8 cellular contexts compared by ENCODE assay signal in the genomic region with DNA sequence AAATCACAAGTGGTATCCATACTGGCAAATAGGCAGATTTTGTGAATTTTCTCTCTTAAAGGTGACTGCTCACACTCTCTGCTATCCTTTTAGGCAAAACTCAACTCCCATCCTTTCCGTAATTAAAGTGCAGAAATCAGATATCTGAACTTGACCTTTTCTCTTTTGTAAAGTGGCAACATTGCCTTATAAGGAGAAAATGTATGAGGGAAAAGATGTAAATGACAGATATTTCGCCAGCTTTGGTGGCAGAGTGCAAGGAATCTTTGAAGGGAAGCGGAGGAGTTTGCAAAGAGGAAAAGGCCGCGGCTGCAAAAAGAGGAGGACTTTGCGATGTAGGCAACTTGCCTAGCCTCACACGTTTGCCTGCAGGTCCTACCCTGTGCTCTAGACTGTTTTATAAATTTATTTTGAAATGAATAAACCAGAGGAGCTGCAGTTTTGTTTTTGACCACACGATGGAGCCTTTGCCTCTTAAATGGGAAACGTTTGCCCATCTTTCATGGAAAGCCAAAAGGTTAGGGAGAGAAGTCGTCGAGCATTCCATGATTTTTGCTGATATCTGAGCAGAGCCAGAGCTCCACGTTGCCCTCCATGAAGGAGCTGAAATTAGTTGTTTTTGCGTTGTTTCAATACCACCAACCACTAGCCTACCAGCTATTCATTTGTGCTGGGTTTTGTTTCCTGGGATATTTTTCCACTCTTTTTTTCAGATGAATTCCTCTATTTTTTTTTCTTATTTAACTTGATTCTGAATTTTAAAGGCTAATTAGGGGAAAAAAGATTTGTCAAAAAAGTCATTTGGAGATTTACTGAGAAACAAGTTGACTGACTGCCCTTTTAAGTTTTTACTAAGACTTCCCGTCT.
A peak's percentile ranks its signal among the peaks of the same experiment; 100 is the strongest.
DNase-seq lines count a peak whose midpoint lies in the region; ATAC-seq and TF ChIP-seq lines count a peak whose summit lies in the region.

No MANE protein-coding gene starts in this region.

- in situ Hi-C loops in brain microvascular endothelial cell (cut with HindIII; ENCODE audit: low pct_ligation_motif_present, low sequenced_read_pairs): no loop called here

- no peaks in the 10 kb centered on the region for H3K9me3 Mint-ChIP-seq in HFFc6
- no peaks in the 10 kb centered on the region for H3K9me3 Mint-ChIP-seq in stimulated activated naive B cell treated with anti-CD40 and anti-IgM and Interleukin-4, amounts not matched to agents 10 μg/mL and 1 μg/mL and 100 μg/mL, for 72 hours

- no peaks in the 10 kb centered on the region for H3K36me3 Mint-ChIP-seq in HFFc6 (ENCODE audit: low read depth)
- H3K36me3 Mint-ChIP-seq in stimulated activated naive B cell treated with anti-CD40 and anti-IgM and Interleukin-4, amounts not matched to agents 10 μg/mL and 1 μg/mL and 100 μg/mL, for 72 hours: no peaks in the 10 kb centered on the region

- H3K4me3 ChIP-seq in brain microvascular endothelial cell (ENCODE audit: low read depth, low read length): no peak overlapping the region
- no peak overlapping the region for H3K4me3 ChIP-seq in left lung

- ATAC-seq in left lung: peak; percentile 50
- no peak for ATAC-seq in stimulated activated naive B cell treated with anti-CD40 and anti-IgM and Interleukin-4, amounts not matched to agents 10 μg/mL and 1 μg/mL and 100 μg/mL, for 72 hours (replicated peaks)
- ATAC-seq in GM19351 (IDR thresholded peaks at IDR 0.05; ENCODE audit: unreplicated experiment): no peak
- no peak for ATAC-seq in GM21717 (IDR thresholded peaks at IDR 0.05; ENCODE audit: unreplicated experiment)

- H3K36me3 ChIP-seq in brain microvascular endothelial cell (replicated peaks): no peaks in the 10 kb centered on the region
- H3K36me3 ChIP-seq in left lung: no peaks in the 10 kb centered on the region

- peaks cover 5% of the 10 kb centered on the region; the same call in 1 of the 2 replicates for H3K27me3 Mint-ChIP-seq in HFFc6 (ENCODE audit: insufficient read depth)
- peaks cover 43 to 47% of the 10 kb centered on the region in 2 donors for H3K27me3 Mint-ChIP-seq in stimulated activated naive B cell treated with anti-CD40 and anti-IgM and Interleukin-4, amounts not matched to agents 10 μg/mL and 1 μg/mL and 100 μg/mL, for 72 hours

- TF ChIP-seq CTCF in HFFc6 (IDR thresholded peaks at IDR 0.05) (peak; percentile 91), brain microvascular endothelial cell (IDR thresholded peaks at IDR 0.05; ENCODE audit: low read depth, low read length, missing control alignments) (peak; percentile 83), left lung (IDR thresholded peaks at IDR 0.05) (peak; percentile 33 to 76)

- no peaks in the 10 kb centered on the region for H3K9me3 ChIP-seq in left lung

- H3K27ac ChIP-seq in brain microvascular endothelial cell (no peak overlapping the region), left lung (no peak overlapping the region)

- DNase-seq in DMS 273 treated with DMSO at 0.1 percent for 48 hours (lab: John Stamatoyannopoulos, UW) (peak; percentile 14), HFFc6 (peak; percentile 29), NCI-H524 treated with DMSO at 0.1 percent for 48 hours (lab: John Stamatoyannopoulos, UW) (peak; percentile 13), brain microvascular endothelial cell (peak; percentile 52), left lung (no peak)
- no peak for DNase-seq in stimulated activated naive B cell treated with anti-CD40 and anti-IgM and Interleukin-4, amounts not matched to agents 10 μg/mL and 1 μg/mL and 100 μg/mL, for 72 hours

- intact Hi-C loops in left lung (cut with DNase I): no loop called here

- H3K27ac Mint-ChIP-seq in HFFc6: no peak overlapping the region
- no peak overlapping the region for H3K27ac Mint-ChIP-seq in stimulated activated naive B cell treated with anti-CD40 and anti-IgM and Interleukin-4, amounts not matched to agents 10 μg/mL and 1 μg/mL and 100 μg/mL, for 72 hours

- H3K4me1 Mint-ChIP-seq in HFFc6 (ENCODE audit: low read depth): peaks cover 20% of the 10 kb centered on the region
- H3K4me1 Mint-ChIP-seq in stimulated activated naive B cell treated with anti-CD40 and anti-IgM and Interleukin-4, amounts not matched to agents 10 μg/mL and 1 μg/mL and 100 μg/mL, for 72 hours: no peaks in the 10 kb centered on the region

- H3K4me3 Mint-ChIP-seq in HFFc6: no peak overlapping the region
- no peak overlapping the region for H3K4me3 Mint-ChIP-seq in stimulated activated naive B cell treated with anti-CD40 and anti-IgM and Interleukin-4, amounts not matched to agents 10 μg/mL and 1 μg/mL and 100 μg/mL, for 72 hours

- peaks cover 3% of the 10 kb centered on the region for H3K27me3 ChIP-seq in brain microvascular endothelial cell (replicated peaks)
- H3K27me3 ChIP-seq in left lung: peaks cover 7 to 45% of the 10 kb centered on the region in 2 donors

- H3K4me1 ChIP-seq in left lung: no peaks in the 10 kb centered on the region

Comparison
In these comparisons a context has a peak if more than half of its experiments do, and no peak if none do; other contexts are left out.
1. DNase-seq: peak in DMS 273 treated with DMSO at 0.1 percent for 48 hours (single experiment), HFFc6 (single experiment), NCI-H524 treated with DMSO at 0.1 percent for 48 hours (single experiment) and brain microvascular endothelial cell (single experiment); none in left lung (0 of 2) and stimulated activated naive B cell treated with anti-CD40 and anti-IgM and Interleukin-4, amounts not matched to agents 10 μg/mL and 1 μg/mL and 100 μg/mL, for 72 hours (single experiment).
2. Peak in every context shown above with its lines, with median percentiles within 50 percentile points of each other: CTCF ChIP-seq.